ENCODE assay signal across 12 cellular contexts in the genomic region with DNA sequence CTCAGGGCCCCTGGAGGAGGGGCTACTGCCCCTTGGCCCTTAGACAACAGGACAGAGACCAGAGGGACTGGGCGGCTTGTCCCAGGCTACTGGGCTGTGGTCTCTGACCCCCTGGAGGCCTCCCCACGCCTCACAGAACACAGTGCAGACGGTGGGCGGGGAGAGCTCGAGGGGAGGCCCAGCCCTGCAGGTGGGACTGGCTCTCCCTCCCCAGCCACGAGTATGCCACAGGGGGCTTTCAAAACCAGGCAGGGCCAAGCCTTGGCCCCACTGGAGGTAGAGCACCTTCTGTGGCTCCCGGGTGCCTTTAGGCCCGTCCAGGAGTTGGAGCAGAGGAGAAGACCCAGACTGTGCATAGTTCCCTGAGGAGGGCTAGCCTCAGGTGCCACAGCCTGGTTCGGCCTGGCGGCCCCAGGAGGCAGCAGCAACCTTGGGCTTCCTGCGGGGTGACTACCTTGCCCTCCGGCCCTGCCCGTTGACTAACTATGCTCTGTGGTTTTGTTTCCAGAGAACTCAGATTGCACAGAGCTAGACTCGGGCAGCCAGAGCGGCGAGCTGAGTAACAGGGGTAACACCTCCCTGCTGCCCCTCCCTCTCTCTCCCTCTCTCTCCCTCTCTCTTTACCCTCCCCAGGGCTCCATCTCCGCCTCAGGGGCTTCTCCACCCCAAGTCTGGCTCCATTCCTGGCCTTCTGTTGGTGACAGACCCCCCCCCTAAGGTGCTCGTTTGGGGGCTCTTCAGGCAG. TPM values are rescaled to one million over a fixed set of nuclear protein-coding genes. Genes with fewer than 3 reads are reported as not detected.
DNase-seq lines count a peak whose midpoint lies in the region; ATAC-seq and TF ChIP-seq lines count a peak whose summit lies in the region.
"Had no signal": no experiment of that assay in that cellular context is flagged by ENCODE, and none has a peak within 500 bp of the region (broad histone marks: within the 10 kb centered on the region; RNA-seq: fewer than 3 reads in every experiment).

No MANE protein-coding gene starts in this region.

- TF ChIP-seq CTCF in tibial artery (IDR thresholded peaks at IDR 0.05) = no peak

- ATAC-seq in activated T-cell treated with anti-CD3 and anti-CD28 coated beads, Interleukin-2, amount 50 U/mL, for 72 hours (replicated peaks in 1 of 2) = peak; percentile 72 to 74
- ATAC-seq: stimulated activated naive CD8-positive, alpha-beta T cell treated with anti-CD3 and anti-CD28 coated beads, Interleukin-15, amount 100 ng/mL, for 72 hours had no signal

- H3K27me3 Mint-ChIP-seq in activated T-cell treated with anti-CD3 and anti-CD28 coated beads, Interleukin-2, amount 50 U/mL, for 72 hours (ENCODE audit: low read depth) = no peaks in the 10 kb centered on the region
- no peaks in the 10 kb centered on the region for H3K27me3 Mint-ChIP-seq in activated T-cell treated with anti-CD3 and anti-CD28 coated beads, Interleukin-2, amount 50 U/mL, for 24 hours
- no peaks in the 10 kb centered on the region for H3K27me3 Mint-ChIP-seq in T-helper 2 cell treated with Interferon-gamma antibody and Interleukin-4, amounts not matched to agents 5 μg/mL and 100 μg/mL, for 36 hours (ENCODE audit: low read depth)
- H3K27me3 Mint-ChIP-seq: stimulated activated naive CD8-positive, alpha-beta T cell treated with anti-CD3 and anti-CD28 coated beads, Interleukin-15, amount 100 ng/mL, for 72 hours had no signal

- H3K9me3 Mint-ChIP-seq in activated T-cell treated with anti-CD3 and anti-CD28 coated beads, Interleukin-2, amount 50 U/mL, for 72 hours = no peaks in the 10 kb centered on the region
- H3K9me3 Mint-ChIP-seq in activated T-cell treated with anti-CD3 and anti-CD28 coated beads, Interleukin-2, amount 50 U/mL, for 24 hours = no peaks in the 10 kb centered on the region
- H3K9me3 Mint-ChIP-seq in T-helper 2 cell treated with Interferon-gamma antibody and Interleukin-4, amounts not matched to agents 5 μg/mL and 100 μg/mL, for 36 hours = no peaks in the 10 kb centered on the region
- H3K9me3 Mint-ChIP-seq: activated naive CD4-positive, alpha-beta T cell treated with anti-CD3 and anti-CD28 coated beads for 36 hours; stimulated activated naive CD8-positive, alpha-beta T cell treated with anti-CD3 and anti-CD28 coated beads, Interleukin-15, amount 100 ng/mL, for 72 hours had no signal

- DNase-seq in activated T-cell treated with anti-CD3 and anti-CD28 coated beads, Interleukin-2, amount 50 U/mL, for 72 hours = peak; percentile 64 to 66
- DNase-seq in activated T-cell treated with anti-CD3 and anti-CD28 coated beads, Interleukin-2, amount 50 U/mL, for 24 hours = no peak
- DNase-seq in T-helper 2 cell treated with Interferon-gamma antibody and Interleukin-4, amounts not matched to agents 5 μg/mL and 100 μg/mL, for 36 hours (ENCODE audit: low spot score) = peak; percentile 58
- DNase-seq in islet precursor cell (peak; percentile 38), tibial artery (peak; percentile 15 to 60), NCI-H524 (lab: John Stamatoyannopoulos, UW) (no peak), NCI-H2196 (lab: John Stamatoyannopoulos, UW; ENCODE audit: unreplicated experiment) (no peak), KG1 (lab: John Stamatoyannopoulos, UW) (no peak)
- DNase-seq: activated naive CD4-positive, alpha-beta T cell treated with anti-CD3 and anti-CD28 coated beads for 36 hours; NCI-H1930; stimulated activated naive CD8-positive, alpha-beta T cell treated with anti-CD3 and anti-CD28 coated beads, Interleukin-15, amount 100 ng/mL, for 72 hours had no signal

- H3K27me3 ChIP-seq in tibial artery = no peaks in the 10 kb centered on the region

- H3K4me3 Mint-ChIP-seq in activated T-cell treated with anti-CD3 and anti-CD28 coated beads, Interleukin-2, amount 50 U/mL, for 72 hours = no peak overlapping the region
- no peak overlapping the region for H3K4me3 Mint-ChIP-seq in activated T-cell treated with anti-CD3 and anti-CD28 coated beads, Interleukin-2, amount 50 U/mL, for 24 hours
- H3K4me3 Mint-ChIP-seq in T-helper 2 cell treated with Interferon-gamma antibody and Interleukin-4, amounts not matched to agents 5 μg/mL and 100 μg/mL, for 36 hours = no peak overlapping the region
- H3K4me3 Mint-ChIP-seq: activated naive CD4-positive, alpha-beta T cell treated with anti-CD3 and anti-CD28 coated beads for 36 hours; stimulated activated naive CD8-positive, alpha-beta T cell treated with anti-CD3 and anti-CD28 coated beads, Interleukin-15, amount 100 ng/mL, for 72 hours had no signal

- intact Hi-C loops in tibial artery (cut with DNase I; ENCODE audit: low total_unique reads) = no loop called here

- H3K27ac ChIP-seq in tibial artery = no peak overlapping the region

- H3K4me3 ChIP-seq in tibial artery = no peak overlapping the region

- H3K4me1 Mint-ChIP-seq in activated T-cell treated with anti-CD3 and anti-CD28 coated beads, Interleukin-2, amount 50 U/mL, for 72 hours (ENCODE audit: low read depth) = peaks cover 55% of the 10 kb centered on the region
- peaks cover 35% of the 10 kb centered on the region for H3K4me1 Mint-ChIP-seq in activated T-cell treated with anti-CD3 and anti-CD28 coated beads, Interleukin-2, amount 50 U/mL, for 24 hours (ENCODE audit: low read depth)
- H3K4me1 Mint-ChIP-seq in T-helper 2 cell treated with Interferon-gamma antibody and Interleukin-4, amounts not matched to agents 5 μg/mL and 100 μg/mL, for 36 hours (ENCODE audit: low read depth) = peaks cover 36% of the 10 kb centered on the region

- H3K27ac Mint-ChIP-seq in activated T-cell treated with anti-CD3 and anti-CD28 coated beads, Interleukin-2, amount 50 U/mL, for 72 hours = no peak overlapping the region
- no peak overlapping the region for H3K27ac Mint-ChIP-seq in activated T-cell treated with anti-CD3 and anti-CD28 coated beads, Interleukin-2, amount 50 U/mL, for 24 hours
- peak overlapping the region; percentile 55 for H3K27ac Mint-ChIP-seq in T-helper 2 cell treated with Interferon-gamma antibody and Interleukin-4, amounts not matched to agents 5 μg/mL and 100 μg/mL, for 36 hours
- H3K27ac Mint-ChIP-seq: activated naive CD4-positive, alpha-beta T cell treated with anti-CD3 and anti-CD28 coated beads for 36 hours had no signal

- no peaks in the 10 kb centered on the region for H3K9me3 ChIP-seq in tibial artery

- peaks cover 7 to 12% of the 10 kb centered on the region in 2 donors for H3K36me3 Mint-ChIP-seq in activated T-cell treated with anti-CD3 and anti-CD28 coated beads, Interleukin-2, amount 50 U/mL, for 72 hours (ENCODE audit: insufficient read depth in 2 of 2)
- peaks cover 57% of the 10 kb centered on the region for H3K36me3 Mint-ChIP-seq in activated T-cell treated with anti-CD3 and anti-CD28 coated beads, Interleukin-2, amount 50 U/mL, for 24 hours (ENCODE audit: low read depth)
- H3K36me3 Mint-ChIP-seq in T-helper 2 cell treated with Interferon-gamma antibody and Interleukin-4, amounts not matched to agents 5 μg/mL and 100 μg/mL, for 36 hours (ENCODE audit: low read depth) = peaks cover 18% of the 10 kb centered on the region

- peaks cover 0 to 34% (median 16%) of the 10 kb centered on the region in 4 donors for H3K4me1 ChIP-seq in tibial artery

- peaks cover 47 to 70% (median 67%) of the 10 kb centered on the region in 3 donors for H3K36me3 ChIP-seq in tibial artery

RNA-seq across cellular contexts. Expression of gene CARD19, which starts 15.5 kb away (rescaled TPM):
- 10 to 100 TPM; 65.7 to 70.0 TPM for total RNA-seq in activated T-cell treated with anti-CD3 and anti-CD28 coated beads, Interleukin-2, amount 50 U/mL, for 72 hours

RNA-seq across cellular contexts. Expression of gene NINJ1, which starts 22.5 kb away (rescaled TPM):
- 100 to 1,000 TPM; 121 to 124 TPM for total RNA-seq in activated T-cell treated with anti-CD3 and anti-CD28 coated beads, Interleukin-2, amount 50 U/mL, for 72 hours

RNA-seq across cellular contexts. Expression of gene SUSD3, which starts 53.0 kb away (rescaled TPM):
- total RNA-seq in activated T-cell treated with anti-CD3 and anti-CD28 coated beads, Interleukin-2, amount 50 U/mL, for 72 hours = 10 to 100 TPM; 53.1 to 56.8 TPM
- total RNA-seq: lung microvascular endothelial cell had no signal

Comparison
In these comparisons a context has a peak if more than half of its experiments do, and no peak if none do; other contexts are left out.
1. DNase-seq: peak in activated T-cell treated with anti-CD3 and anti-CD28 coated beads, Interleukin-2, amount 50 U/mL, for 72 hours (2 of 2), T-helper 2 cell treated with Interferon-gamma antibody and Interleukin-4, amounts not matched to agents 5 μg/mL and 100 μg/mL, for 36 hours (single experiment), islet precursor cell (single experiment) and tibial artery (2 of 2); none in activated T-cell treated with anti-CD3 and anti-CD28 coated beads, Interleukin-2, amount 50 U/mL, for 24 hours (single experiment), NCI-H524 (0 of 2), NCI-H2196 (single experiment) and KG1 (single experiment).